13 cellular contexts compared by ENCODE assay signal in the genomic region with DNA sequence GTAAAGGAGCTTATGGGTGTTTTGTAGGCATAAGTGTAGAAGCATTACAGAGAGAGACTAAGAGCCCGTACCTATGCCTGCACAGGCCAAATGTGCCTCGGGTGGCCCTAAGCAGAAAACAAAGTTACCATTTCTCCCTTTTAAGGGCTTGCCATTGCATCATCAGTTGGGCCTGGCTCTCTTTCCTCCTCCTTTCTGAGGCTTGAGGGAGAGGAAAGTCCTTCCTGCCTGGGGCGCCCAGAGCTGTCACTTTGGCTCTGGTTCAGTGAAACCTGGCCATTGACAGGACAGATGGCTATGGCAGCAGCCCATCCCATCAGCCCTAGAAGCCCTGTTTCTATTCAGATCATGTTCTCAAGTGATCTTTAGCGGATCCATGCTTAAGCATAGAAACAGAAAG.
DNase-seq lines count a peak whose midpoint lies in the region; ATAC-seq and TF ChIP-seq lines count a peak whose summit lies in the region.
"Had no signal": no experiment of that assay in that cellular context is flagged by ENCODE, and none has a peak within 500 bp of the region (broad histone marks: within the 10 kb centered on the region; RNA-seq: fewer than 3 reads in every experiment).

No MANE protein-coding gene starts in this region.

- H2AFZ ChIP-seq in GM23248 (peak overlapping the region; percentile 79), PC-9 (no peak overlapping the region)

- H3K9ac ChIP-seq in GM23248 (peak overlapping the region; percentile 15), adipocyte (ENCODE audit: low read length) (no peak overlapping the region)

- H3K4me1 ChIP-seq in GM23248 (ENCODE audit: insufficient read depth) = peaks cover 29% of the 10 kb centered on the region
- H3K4me1 ChIP-seq in adipocyte (ENCODE audit: control insufficient read depth, insufficient read depth, low read length) = peaks cover 32% of the 10 kb centered on the region
- H3K4me1 ChIP-seq in left ventricle myocardium inferior = peaks cover 13% of the 10 kb centered on the region
- H3K4me1 ChIP-seq in PC-9 (replicated peaks; ENCODE audit: insufficient read depth) = no peaks in the 10 kb centered on the region

- TF ChIP-seq CTCF in left ventricle myocardium inferior (IDR thresholded peaks at IDR 0.05; ENCODE audit: borderline replicate concordance) = no peak
- TF ChIP-seq CTCF in PC-9 (conservative IDR thresholded peaks at IDR 0.05) = no peak

- CTCF ChIA-PET in PC-9 (lab: Charles Lee) = no interaction called here

- DNase-seq in GM23248 = peak; percentile 62
- DNase-seq in adipocyte (ENCODE audit: low read depth) = peak; percentile 70
- no peak for DNase-seq in left ventricle myocardium inferior
- DNase-seq in pons (ENCODE audit: low spot score) = peak; percentile 6
- no peak for DNase-seq in NCI-H774 (lab: John Stamatoyannopoulos, UW)
- DNase-seq in PC-9 = no peak
- no peak for DNase-seq in T-helper 17 cell
- no peak for DNase-seq in activated CD4-positive, CD25-positive, alpha-beta regulatory T cell (lab: John Stamatoyannopoulos, UW)
- DNase-seq: activated CD8-positive, alpha-beta memory T cell treated with anti-CD3 and anti-CD28 coated beads, Interleukin-2, amount 50 U/mL, for 4 hours; H9; NCI-H2029 had no signal

- no peaks in the 10 kb centered on the region for H3K9me2 ChIP-seq in GM23248 (ENCODE audit: insufficient read depth)
- no peaks in the 10 kb centered on the region for H3K9me2 ChIP-seq in PC-9 (ENCODE audit: insufficient read depth)

- no peaks in the 10 kb centered on the region for H3K36me3 Mint-ChIP-seq in T-helper 17 cell (ENCODE audit: low read depth)
- H3K36me3 Mint-ChIP-seq: CD8-positive, alpha-beta T cell had no signal

- no peaks in the 10 kb centered on the region for H3K4me1 Mint-ChIP-seq in T-helper 17 cell

- peak overlapping the region; percentile 45 for H3K4me3 ChIP-seq in GM23248
- peak overlapping the region; percentile 28 for H3K4me3 ChIP-seq in adipocyte (ENCODE audit: low read length)
- peak overlapping the region; percentile 15 for H3K4me3 ChIP-seq in left ventricle myocardium inferior
- no peak overlapping the region for H3K4me3 ChIP-seq in PC-9

- H3K27ac Mint-ChIP-seq in T-helper 17 cell = no peak overlapping the region
- H3K27ac Mint-ChIP-seq: CD8-positive, alpha-beta T cell; H9 had no signal

- ATAC-seq in T-helper 17 cell = no peak
- ATAC-seq: CD8-positive, alpha-beta T cell had no signal

- peaks cover 5% of the 10 kb centered on the region for H3K27me3 Mint-ChIP-seq in T-helper 17 cell

- no peaks in the 10 kb centered on the region for H4K20me1 ChIP-seq in GM23248 (ENCODE audit: insufficient read depth)
- no peaks in the 10 kb centered on the region for H4K20me1 ChIP-seq in PC-9 (ENCODE audit: insufficient read depth)

- H3K79me2 ChIP-seq in GM23248 (ENCODE audit: insufficient read depth) (no peaks in the 10 kb centered on the region), PC-9 (ENCODE audit: low read depth) (no peaks in the 10 kb centered on the region)

- peak overlapping the region; percentile 41 for H3K27ac ChIP-seq in GM23248
- H3K27ac ChIP-seq in left ventricle myocardium inferior (replicated peaks) = peak overlapping the region; percentile 14
- no peak overlapping the region for H3K27ac ChIP-seq in PC-9
- H3K27ac ChIP-seq: SK-N-MC had no signal

- in situ Hi-C loops in GM23248 (cut with MboI) = no loop called here

- H3K4me3 Mint-ChIP-seq in T-helper 17 cell = no peak overlapping the region
- H3K4me3 Mint-ChIP-seq: CD8-positive, alpha-beta T cell; H9 had no signal

- POLR2A ChIA-PET in PC-9 (lab: Charles Lee; ENCODE audit: unreplicated experiment) = no interaction called here

- WGBS in GM23248 (ENCODE audit: low coverage in 1 of 2, low lambda C conversion rate in 2 of 2, missing lambda C conversion rate in 2 of 2), 2 experiments = 3 to 5% methylated on average over 4 of the region's 4 CpGs

- H3F3A ChIP-seq in GM23248 (ENCODE audit: insufficient read depth) (peaks cover 37% of the 10 kb centered on the region), PC-9 (ENCODE audit: insufficient read depth, low read depth) (no peaks in the 10 kb centered on the region)

- H3K36me3 ChIP-seq in GM23248 (ENCODE audit: low read depth) (no peaks in the 10 kb centered on the region), adipocyte (ENCODE audit: control insufficient read depth, insufficient read depth, low read length, severe bottlenecking) (no peaks in the 10 kb centered on the region), left ventricle myocardium inferior (no peaks in the 10 kb centered on the region), PC-9 (ENCODE audit: low read depth) (no peaks in the 10 kb centered on the region)

- H3K4me2 ChIP-seq in GM23248 (ENCODE audit: unreplicated experiment) = peak overlapping the region; percentile 72
- H3K4me2 ChIP-seq in PC-9 = no peak overlapping the region

- intact Hi-C loops in left ventricle myocardium inferior (cut with micrococcal nuclease) (no loop called here), PC-9 (cut with micrococcal nuclease; ENCODE audit: unreplicated experiment) (no loop called here)

- H3K9me3 ChIP-seq in GM23248 (ENCODE audit: low read depth) = no peaks in the 10 kb centered on the region
- no peaks in the 10 kb centered on the region for H3K9me3 ChIP-seq in adipocyte (ENCODE audit: control insufficient read depth, low read length)
- H3K9me3 ChIP-seq in left ventricle myocardium inferior (replicated peaks) = no peaks in the 10 kb centered on the region
- no peaks in the 10 kb centered on the region for H3K9me3 ChIP-seq in PC-9 (ENCODE audit: insufficient read depth, low read depth)
- no peaks in the 10 kb centered on the region for H3K9me3 ChIP-seq in T-helper 17 cell (ENCODE audit: control insufficient read depth, low read length, poor library complexity, severe bottlenecking)

- no TSS peak for BruUV-seq in PC-9 (replicated peaks; lab: Mats Ljungman, UMichigan)

- H3K27me3 ChIP-seq in GM23248 (replicated peaks; ENCODE audit: insufficient read depth) (no peaks in the 10 kb centered on the region; the same call in 1 of the 2 replicates), adipocyte (replicated peaks; ENCODE audit: control insufficient read depth, insufficient read depth, low read length) (no peaks in the 10 kb centered on the region), left ventricle myocardium inferior (ENCODE audit: low read depth) (peaks cover 8% of the 10 kb centered on the region), PC-9 (ENCODE audit: insufficient read depth, low read depth) (0 out of 2 replicates have a peak, but pooled peaks cover 3% of the 10 kb centered on the region)

Comparison
In these comparisons a context has a peak if more than half of its experiments do, and no peak if none do; other contexts are left out.
1. DNase-seq: peak in GM23248 (single experiment), adipocyte (single experiment) and pons (single experiment); none in left ventricle myocardium inferior (single experiment), NCI-H774 (single experiment), PC-9 (0 of 2), T-helper 17 cell (0 of 3) and activated CD4-positive, CD25-positive, alpha-beta regulatory T cell (0 of 4).